In the genomic region with DNA sequence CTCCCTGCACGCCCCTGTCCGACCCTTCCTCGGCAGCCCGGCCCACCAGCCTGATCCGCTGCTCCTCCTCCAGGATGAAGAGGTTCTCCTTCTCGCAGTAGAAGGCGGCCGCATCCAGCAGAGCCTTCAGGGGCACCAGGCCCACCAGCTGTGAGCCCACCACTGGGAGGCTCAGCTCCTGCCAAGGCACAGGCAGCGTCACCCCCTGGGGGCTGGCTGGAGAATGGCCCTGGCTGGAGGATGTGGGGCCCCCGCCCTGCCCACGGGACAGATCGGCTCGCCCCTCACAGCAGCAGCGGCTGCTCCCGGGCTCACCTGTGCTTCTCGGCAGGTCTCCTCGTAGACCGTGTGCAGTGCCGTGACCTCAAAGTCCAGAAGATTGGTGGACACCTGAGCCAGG, we compare ENCODE assay signal across 26 cellular contexts. TPM values are rescaled to one million over a fixed set of nuclear protein-coding genes. Genes with fewer than 3 reads are reported as not detected.
DNase-seq lines count a peak whose midpoint lies in the region; ATAC-seq and TF ChIP-seq lines count a peak whose summit lies in the region.
"Had no signal": no experiment of that assay in that cellular context is flagged by ENCODE, and none has a peak within 500 bp of the region (broad histone marks: within the 10 kb centered on the region; RNA-seq: fewer than 3 reads in every experiment).

No MANE protein-coding gene starts in this region.

- H3K4me1 Mint-ChIP-seq in activated naive CD4-positive, alpha-beta T cell treated with anti-CD3 and anti-CD28 coated beads, Interleukin-2, amount 10 ng/mL, durations not matched to agents 7 days and 5 days, result no peaks in the 10 kb centered on the region
- peaks cover 10% of the 10 kb centered on the region for H3K4me1 Mint-ChIP-seq in type B pancreatic cell (ENCODE audit: unreplicated experiment)
- H3K4me1 Mint-ChIP-seq: central memory CD8-positive, alpha-beta T cell had no signal

- no peak for ATAC-seq in lower lobe of right lung
- ATAC-seq in GM21367 (IDR thresholded peaks at IDR 0.05; ENCODE audit: unreplicated experiment), result no peak
- ATAC-seq: GM23338, PC-3 had no signal

- no peak overlapping the region for H3K27ac Mint-ChIP-seq in activated naive CD4-positive, alpha-beta T cell treated with anti-CD3 and anti-CD28 coated beads, Interleukin-2, amount 10 ng/mL, durations not matched to agents 7 days and 5 days
- no peak overlapping the region for H3K27ac Mint-ChIP-seq in type B pancreatic cell
- H3K27ac Mint-ChIP-seq: GM23338 had no signal

- intact Hi-C loops in lower lobe of right lung (cut with DNase I) (no loop called here), tibial artery (cut with DNase I; ENCODE audit: low total_unique reads) (no loop called here)

- CTCF ChIA-PET in activated naive CD4-positive, alpha-beta T cell treated with anti-CD3 and anti-CD28 coated beads, Interleukin-2, amount 10 ng/mL, durations not matched to agents 7 days and 5 days (lab: Charles Lee), result no interaction called here

- H3K4me3 ChIP-seq in coronary artery (no peak overlapping the region), lower lobe of right lung (no peak overlapping the region), tibial artery (no peak overlapping the region), SJCRH30 (no peak overlapping the region)
- H3K4me3 ChIP-seq: ascending aorta, GM23338, SJSA1, stomach, uterus had no signal

- no peak overlapping the region for H3K27ac ChIP-seq in coronary artery
- H3K27ac ChIP-seq in lower lobe of right lung, result no peak overlapping the region
- H3K27ac ChIP-seq in tibial artery, result no peak overlapping the region
- H3K27ac ChIP-seq in SJCRH30, result no peak overlapping the region
- H3K27ac ChIP-seq: ascending aorta, C4-2B, SJSA1, stomach, uterus had no signal

- TF ChIP-seq CTCF in coronary artery (IDR thresholded peaks at IDR 0.05), result no peak
- TF ChIP-seq CTCF in lower lobe of right lung (IDR thresholded peaks at IDR 0.05), result no peak
- no peak for TF ChIP-seq CTCF in tibial artery (IDR thresholded peaks at IDR 0.05)
- no peak for TF ChIP-seq CTCF in type B pancreatic cell (conservative IDR thresholded peaks at IDR 0.05)

- H3K27me3 ChIP-seq in lower lobe of right lung (ENCODE audit: low read depth) (no peaks in the 10 kb centered on the region), tibial artery (peaks cover 0 to 17% of the 10 kb centered on the region in 2 donors), SJCRH30 (no peaks in the 10 kb centered on the region)
- H3K27me3 ChIP-seq: ascending aorta, SJSA1, uterus had no signal

- no peaks in the 10 kb centered on the region for H3K36me3 Mint-ChIP-seq in activated naive CD4-positive, alpha-beta T cell treated with anti-CD3 and anti-CD28 coated beads, Interleukin-2, amount 10 ng/mL, durations not matched to agents 7 days and 5 days
- H3K36me3 Mint-ChIP-seq in type B pancreatic cell, result no peaks in the 10 kb centered on the region

- H3K9me3 ChIP-seq in lower lobe of right lung, result no peaks in the 10 kb centered on the region
- H3K9me3 ChIP-seq in tibial artery, result no peaks in the 10 kb centered on the region
- H3K9me3 ChIP-seq in SJCRH30 (replicated peaks), result no peaks in the 10 kb centered on the region
- H3K9me3 ChIP-seq: ascending aorta, SJSA1, stomach, uterus had no signal

- H3K4me1 ChIP-seq in lower lobe of right lung (peaks cover 11% of the 10 kb centered on the region), tibial artery (peaks cover 0 to 12% (median 6%) of the 10 kb centered on the region in 4 donors), SJCRH30 (no peaks in the 10 kb centered on the region; the same call in 1 of the 2 replicates)

- no peaks in the 10 kb centered on the region for H3K9me3 Mint-ChIP-seq in activated naive CD4-positive, alpha-beta T cell treated with anti-CD3 and anti-CD28 coated beads, Interleukin-2, amount 10 ng/mL, durations not matched to agents 7 days and 5 days
- H3K9me3 Mint-ChIP-seq in type B pancreatic cell, result no peaks in the 10 kb centered on the region
- H3K9me3 Mint-ChIP-seq: central memory CD8-positive, alpha-beta T cell; GM23338 had no signal

- H3K27me3 Mint-ChIP-seq in activated naive CD4-positive, alpha-beta T cell treated with anti-CD3 and anti-CD28 coated beads, Interleukin-2, amount 10 ng/mL, durations not matched to agents 7 days and 5 days, result no peaks in the 10 kb centered on the region
- no peaks in the 10 kb centered on the region for H3K27me3 Mint-ChIP-seq in type B pancreatic cell
- H3K27me3 Mint-ChIP-seq: central memory CD8-positive, alpha-beta T cell had no signal

- DNase-seq in activated naive CD4-positive, alpha-beta T cell treated with anti-CD3 and anti-CD28 coated beads, Interleukin-2, amount 50 U/mL, for 16 hours, result peak; percentile 3
- no peak for DNase-seq in activated naive CD4-positive, alpha-beta T cell treated with anti-CD3 and anti-CD28 coated beads, Interleukin-2, amount 10 ng/mL, durations not matched to agents 7 days and 5 days
- DNase-seq in coronary artery (ENCODE audit: low spot score), result peak; percentile 59
- peak; percentile 36 for DNase-seq in lower lobe of right lung
- peak; percentile 9 to 48 for DNase-seq in tibial artery
- DNase-seq in SJCRH30, result no peak
- no peak for DNase-seq in type B pancreatic cell (ENCODE audit: extremely low spot score, unreplicated experiment)
- DNase-seq: activated naive CD4-positive, alpha-beta T cell treated with Interleukin-2 at 50 U/mL for 16 hours; EL; hippocampal formation; NCI-H1092; NCI-H2029; NCI-H226; PC-3; stomach had no signal

- H3K4me3 Mint-ChIP-seq in activated naive CD4-positive, alpha-beta T cell treated with anti-CD3 and anti-CD28 coated beads, Interleukin-2, amount 10 ng/mL, durations not matched to agents 7 days and 5 days, result no peak overlapping the region
- no peak overlapping the region for H3K4me3 Mint-ChIP-seq in type B pancreatic cell
- H3K4me3 Mint-ChIP-seq: central memory CD8-positive, alpha-beta T cell; GM23338 had no signal

- no peaks in the 10 kb centered on the region for H3K36me3 ChIP-seq in lower lobe of right lung
- H3K36me3 ChIP-seq in tibial artery, result no peaks in the 10 kb centered on the region
- no peaks in the 10 kb centered on the region for H3K36me3 ChIP-seq in SJCRH30
- H3K36me3 ChIP-seq: ascending aorta, SJSA1, stomach, uterus had no signal

RNA-seq across cellular contexts. Expression of a gene that starts 5.3 kb away (rescaled TPM):
- 1.5 TPM for total RNA-seq in lower lobe of right lung
- not detected in 2 replicates for total RNA-seq in SJCRH30 (2014; rRNA removed; shearing (Covaris generic))
- total RNA-seq in type B pancreatic cell (ENCODE audit: low replicate concordance), result 26.9 and 45.0 TPM in 2 replicates
- total RNA-seq: epithelial cell of proximal tubule; lung microvascular endothelial cell; omental fat pad; SJSA1; T-helper 1 cell treated with Interleukin-12 subunit alpha and Interleukin-12 subunit beta and Interleukin-4 antibody, amounts not matched to agents 30 ng/mL and 1 ng/mL, for 36 hours had no signal

RNA-seq across cellular contexts. Expression of a gene that starts 34.2 kb away (rescaled TPM):
- total RNA-seq in lower lobe of right lung (8.6 TPM), type B pancreatic cell (ENCODE audit: low replicate concordance) (18.5 and 24.7 TPM in 2 replicates)
- 22.3 and 27.5 TPM in 2 replicates for total RNA-seq in SJCRH30 (2014; rRNA removed; shearing (Covaris generic))

RNA-seq across cellular contexts. Expression of a gene that starts 52.2 kb away (rescaled TPM):
- total RNA-seq in lower lobe of right lung (227 TPM), type B pancreatic cell (ENCODE audit: low replicate concordance) (23.8 and 114 TPM in 2 replicates)
- total RNA-seq in SJCRH30 (2014; rRNA removed; shearing (Covaris generic)), result 1.1 TPM in 2 replicates

Comparison
In these comparisons a context has a peak if more than half of its experiments do, and no peak if none do; other contexts are left out.
1. DNase-seq: peak in activated naive CD4-positive, alpha-beta T cell treated with anti-CD3 and anti-CD28 coated beads, Interleukin-2, amount 50 U/mL, for 16 hours (single experiment), coronary artery (single experiment), lower lobe of right lung (single experiment) and tibial artery (2 of 2); none in activated naive CD4-positive, alpha-beta T cell treated with anti-CD3 and anti-CD28 coated beads, Interleukin-2, amount 10 ng/mL, durations not matched to agents 7 days and 5 days (single experiment), SJCRH30 (0 of 2) and type B pancreatic cell (single experiment).
2. RNA of a gene that starts 5.3 kb away (total RNA-seq): 26.9 to 45.0 TPM in type B pancreatic cell; 1.5 TPM in lower lobe of right lung (single experiment) and not detected in SJCRH30; every median in the first group is over 10 times any median in the second.
3. RNA of a gene that starts 52.2 kb away (total RNA-seq): 227 TPM in lower lobe of right lung (single experiment) and 23.8 to 114 TPM in type B pancreatic cell; 1.1 TPM in SJCRH30; every median in the first group is over 10 times any median in the second.